9 cellular contexts compared by ENCODE assay signal in genomic region chr10:61286695-61287094, GRCh38.
DNase-seq lines count a peak whose midpoint lies in the region; ATAC-seq, FAIRE-seq and TF ChIP-seq lines count a peak whose summit lies in the region.
"Had no signal": no experiment of that assay in that cellular context is flagged by ENCODE, and none has a peak within 500 bp of the region (broad histone marks: within the 10 kb centered on the region; RNA-seq: fewer than 3 reads in every experiment).

No MANE protein-coding gene starts in this region.

- no peak for TF ChIP-seq POLR2A in GM12892 (IDR thresholded peaks at IDR 0.05; ENCODE audit: low read depth, low read length)

- H3K9me3 Mint-ChIP-seq in activated T-helper 2 cell treated with anti-CD3 and anti-CD28 coated beads, Interferon-gamma antibody, Interleukin-2, Interleukin-4, amounts not matched to agents 10 μg/mL and 5 μg/mL and 100 μg/mL, durations not matched to agents 14 hours and 24 hours and 36 hours: peaks cover 31% of the 10 kb centered on the region
- no peaks in the 10 kb centered on the region for H3K9me3 Mint-ChIP-seq in glutamatergic neuron (ENCODE audit: unreplicated experiment)

- peak; percentile 53 for FAIRE-seq in GM12892 (lab: Jason Lieb, UNC)
- FAIRE-seq: RCC 7860 had no signal

- H3K9me3 ChIP-seq in tibial artery: no peaks in the 10 kb centered on the region

- H3K4me3 ChIP-seq in tibial artery: no peak overlapping the region

- peaks cover 0 to 5% (median 0%) of the 10 kb centered on the region in 4 donors for H3K4me1 ChIP-seq in tibial artery

- peak overlapping the region; percentile 28 for H3K27ac Mint-ChIP-seq in activated T-helper 2 cell treated with anti-CD3 and anti-CD28 coated beads, Interferon-gamma antibody, Interleukin-2, Interleukin-4, amounts not matched to agents 10 μg/mL and 5 μg/mL and 100 μg/mL, durations not matched to agents 14 hours and 24 hours and 36 hours
- no peak overlapping the region for H3K27ac Mint-ChIP-seq in glutamatergic neuron (ENCODE audit: unreplicated experiment)

- H3K27ac ChIP-seq in tibial artery: no peak overlapping the region

- H3K4me3 Mint-ChIP-seq in activated T-helper 2 cell treated with anti-CD3 and anti-CD28 coated beads, Interferon-gamma antibody, Interleukin-2, Interleukin-4, amounts not matched to agents 10 μg/mL and 5 μg/mL and 100 μg/mL, durations not matched to agents 14 hours and 24 hours and 36 hours (ENCODE audit: low read depth): no peak overlapping the region
- no peak overlapping the region for H3K4me3 Mint-ChIP-seq in glutamatergic neuron (ENCODE audit: unreplicated experiment)

- H3K36me3 ChIP-seq in tibial artery: no peaks in the 10 kb centered on the region

- ATAC-seq in GM19452 (IDR thresholded peaks at IDR 0.05; ENCODE audit: unreplicated experiment): peak; percentile 99
- ATAC-seq in HG03139 (IDR thresholded peaks at IDR 0.05; ENCODE audit: unreplicated experiment): peak; percentile 100

- intact Hi-C loops in activated T-helper 2 cell treated with anti-CD3 and anti-CD28 coated beads, Interferon-gamma antibody, Interleukin-2, Interleukin-4, amounts not matched to agents 10 μg/mL and 5 μg/mL and 100 μg/mL, durations not matched to agents 14 hours and 24 hours and 36 hours (cut with micrococcal nuclease): loop anchor here (1.0 to 10.0 kb wide), 8 partner anchors 319 to 1096 kb away; partner anchors contain the start of genes CDK1 and RTKN2
- intact Hi-C loops in tibial artery (cut with DNase I; ENCODE audit: low total_unique reads): loop anchor here (5.0 to 10.0 kb wide), 2 partner anchors 149 to 472 kb away; no protein-coding TSS in a partner anchor

- TF ChIP-seq CTCF in tibial artery (IDR thresholded peaks at IDR 0.05) (no peak), glutamatergic neuron (IDR thresholded peaks at IDR 0.05; ENCODE audit: partially characterized antibody, unreplicated experiment) (no peak)

- H3K27me3 ChIP-seq in tibial artery: no peaks in the 10 kb centered on the region

- H3K27me3 Mint-ChIP-seq in activated T-helper 2 cell treated with anti-CD3 and anti-CD28 coated beads, Interferon-gamma antibody, Interleukin-2, Interleukin-4, amounts not matched to agents 10 μg/mL and 5 μg/mL and 100 μg/mL, durations not matched to agents 14 hours and 24 hours and 36 hours (ENCODE audit: low read depth): peaks cover 16% of the 10 kb centered on the region
- no peaks in the 10 kb centered on the region for H3K27me3 Mint-ChIP-seq in glutamatergic neuron (ENCODE audit: unreplicated experiment)

- peaks cover 43% of the 10 kb centered on the region for H3K4me1 Mint-ChIP-seq in activated T-helper 2 cell treated with anti-CD3 and anti-CD28 coated beads, Interferon-gamma antibody, Interleukin-2, Interleukin-4, amounts not matched to agents 10 μg/mL and 5 μg/mL and 100 μg/mL, durations not matched to agents 14 hours and 24 hours and 36 hours (ENCODE audit: low read depth)
- no peaks in the 10 kb centered on the region for H3K4me1 Mint-ChIP-seq in glutamatergic neuron (ENCODE audit: low read depth, unreplicated experiment)

- DNase-seq in GM12892 (ENCODE audit: insufficient read length) (no peak), NCI-H446 treated with DMSO at 0.1 percent for 48 hours (lab: John Stamatoyannopoulos, UW) (no peak), tibial artery (no peak), glutamatergic neuron (no peak), inferior parietal cortex (ENCODE audit: extremely low spot score) (no peak)
- peak; percentile 24 for DNase-seq in activated T-helper 2 cell treated with anti-CD3 and anti-CD28 coated beads, Interferon-gamma antibody, Interleukin-2, Interleukin-4, amounts not matched to agents 10 μg/mL and 5 μg/mL and 100 μg/mL, durations not matched to agents 14 hours and 24 hours and 36 hours (ENCODE audit: low spot score)

- peaks cover 10% of the 10 kb centered on the region for H3K36me3 Mint-ChIP-seq in activated T-helper 2 cell treated with anti-CD3 and anti-CD28 coated beads, Interferon-gamma antibody, Interleukin-2, Interleukin-4, amounts not matched to agents 10 μg/mL and 5 μg/mL and 100 μg/mL, durations not matched to agents 14 hours and 24 hours and 36 hours (ENCODE audit: low read depth)
- H3K36me3 Mint-ChIP-seq in glutamatergic neuron (ENCODE audit: unreplicated experiment): no peaks in the 10 kb centered on the region
